In the genomic region with DNA sequence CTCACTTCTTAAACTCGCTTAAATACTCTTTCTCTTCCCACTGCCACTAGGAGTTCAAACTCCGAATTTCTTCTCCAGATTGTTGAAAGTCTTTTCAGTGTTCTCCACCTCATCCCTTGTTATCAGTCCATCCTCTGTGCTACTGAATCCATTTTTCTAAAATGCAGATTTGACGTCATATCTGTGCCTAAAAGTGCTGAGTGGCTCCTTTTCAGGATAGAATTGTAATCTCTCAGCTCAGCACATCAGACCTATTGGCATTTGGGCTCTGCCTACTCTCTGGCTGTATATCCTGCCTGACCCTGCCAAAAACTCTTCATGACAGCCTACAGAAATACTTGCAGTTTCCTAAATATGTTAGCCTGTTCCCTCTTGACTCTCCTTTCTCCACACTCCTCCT, we compare ENCODE assay signal across 12 cellular contexts. TPM values are rescaled to one million over a fixed set of nuclear protein-coding genes. Genes with fewer than 3 reads are reported as not detected.
DNase-seq lines count a peak whose midpoint lies in the region; ATAC-seq and TF ChIP-seq lines count a peak whose summit lies in the region.
"Had no signal": no experiment of that assay in that cellular context is flagged by ENCODE, and none has a peak within 500 bp of the region (broad histone marks: within the 10 kb centered on the region; RNA-seq: fewer than 3 reads in every experiment).

No MANE protein-coding gene starts in this region.

- ATAC-seq in body of pancreas = no peak
- ATAC-seq in natural killer cell treated with Interleukin-12 subunit alpha and Interleukin-12 subunit beta and Interleukin-15 and Interleukin-18, amount 100 ng/mL, for 72 hours = no peak
- ATAC-seq in HG03354 (IDR thresholded peaks at IDR 0.05; ENCODE audit: poor library complexity, severe bottlenecking, unreplicated experiment) = no peak

- H3K4me2 ChIP-seq in Loucy (ENCODE audit: low read depth, low read length, poor library complexity, severe bottlenecking) = peak overlapping the region; percentile 97

- CTCF ChIA-PET in CD4-positive, alpha-beta memory T cell (lab: Charles Lee; ENCODE audit: partially characterized antibody) = interaction anchor here (0.9 to 6.5 kb wide), 9 partner anchors 8 to 165 kb away, joined by 3 to 84 read pairs (median 17); partner anchors contain the start of genes CIDEB, DHRS1, LTB4R and LTB4R2

- H3K4me1 ChIP-seq in CD4-positive, alpha-beta memory T cell (ENCODE audit: insufficient read depth, low read length) = peaks cover 33% of the 10 kb centered on the region
- H3K4me1 ChIP-seq in Loucy (ENCODE audit: insufficient read depth, low read length, poor library complexity, severe bottlenecking) (peaks cover 18% of the 10 kb centered on the region), body of pancreas (peaks cover 45% of the 10 kb centered on the region)
- H3K4me1 ChIP-seq: colonic mucosa, uterus had no signal

- H3K4me3 Mint-ChIP-seq in CD4-positive, alpha-beta memory T cell = peak overlapping the region in 7 of 8 donors; percentile 18 to 94 (median 83)
- peak overlapping the region; percentile 88 for H3K4me3 Mint-ChIP-seq in natural killer cell treated with Interleukin-12 subunit alpha and Interleukin-12 subunit beta and Interleukin-15 and Interleukin-18, amount 100 ng/mL, for 72 hours

- no peak for DNase-seq in CD4-positive, alpha-beta memory T cell
- DNase-seq in body of pancreas = no peak
- DNase-seq in natural killer cell treated with Interleukin-12 subunit alpha and Interleukin-12 subunit beta and Interleukin-15 and Interleukin-18, amount 100 ng/mL, for 72 hours (ENCODE audit: low spot score) = no peak
- DNase-seq in COLO829 (ENCODE audit: low spot score) = no peak
- DNase-seq in NCI-H1930 (lab: John Stamatoyannopoulos, UW) = no peak
- DNase-seq in NCI-H2171 (lab: John Stamatoyannopoulos, UW) = no peak
- DNase-seq: colonic mucosa, NCI-H1092, NCI-H82, uterus had no signal

- POLR2A ChIA-PET in CD4-positive, alpha-beta memory T cell (lab: Charles Lee; ENCODE audit: partially characterized antibody) = interaction anchor here (0.6 to 6.8 kb wide), 20 partner anchors 10 to 1170 kb away, joined by 3 to 128 read pairs (median 16); partner anchors contain the start of genes CBLN3, CHMP4A, CIDEB and DCAF11

- H3F3A ChIP-seq in Loucy (ENCODE audit: low read depth) = no peaks in the 10 kb centered on the region

- H3K4me3 ChIP-seq in CD4-positive, alpha-beta memory T cell (ENCODE audit: low read length in 2 of 2) = peak overlapping the region in 1 of 2 donors; percentile 39
- no peak overlapping the region for H3K4me3 ChIP-seq in Loucy (ENCODE audit: low read length, poor library complexity, severe bottlenecking)
- H3K4me3 ChIP-seq in body of pancreas = no peak overlapping the region

- H3K9me3 Mint-ChIP-seq in CD4-positive, alpha-beta memory T cell = no peaks in the 10 kb centered on the region
- no peaks in the 10 kb centered on the region for H3K9me3 Mint-ChIP-seq in natural killer cell treated with Interleukin-12 subunit alpha and Interleukin-12 subunit beta and Interleukin-15 and Interleukin-18, amount 100 ng/mL, for 72 hours

- intact Hi-C loops in CD4-positive, alpha-beta memory T cell (cut with micrococcal nuclease) = no loop called here
- intact Hi-C loops in body of pancreas (cut with DNase I) = no loop called here

- no peaks in the 10 kb centered on the region for H3K27me3 Mint-ChIP-seq in CD4-positive, alpha-beta memory T cell
- H3K27me3 Mint-ChIP-seq in natural killer cell treated with Interleukin-12 subunit alpha and Interleukin-12 subunit beta and Interleukin-15 and Interleukin-18, amount 100 ng/mL, for 72 hours = no peaks in the 10 kb centered on the region

- peaks cover 7% of the 10 kb centered on the region for H3K36me3 ChIP-seq in CD4-positive, alpha-beta memory T cell (ENCODE audit: insufficient read depth, low read length)
- no peaks in the 10 kb centered on the region for H3K36me3 ChIP-seq in Loucy (ENCODE audit: insufficient read depth, low read length)
- H3K36me3 ChIP-seq in body of pancreas (replicated peaks in 1 of 2; ENCODE audit: insufficient read depth in 1 of 2, low read depth in 2 of 2) = peaks cover 0 to 6% of the 10 kb centered on the region in 2 donors
- H3K36me3 ChIP-seq: colonic mucosa, uterus had no signal

- H4K20me1 ChIP-seq in Loucy (ENCODE audit: insufficient read depth, low read length, poor library complexity, severe bottlenecking) = no peaks in the 10 kb centered on the region

- TF ChIP-seq POLR2A in body of pancreas (IDR thresholded peaks at IDR 0.05) = no peak

- H3K79me2 ChIP-seq in Loucy (ENCODE audit: insufficient read depth, low read length) = peaks cover 14% of the 10 kb centered on the region; the same call in 1 of the 2 replicates

- peak overlapping the region; percentile 91 to 100 (median 99) for H3K27ac Mint-ChIP-seq in CD4-positive, alpha-beta memory T cell
- peak overlapping the region; percentile 87 to 92 for H3K27ac Mint-ChIP-seq in natural killer cell treated with Interleukin-12 subunit alpha and Interleukin-12 subunit beta and Interleukin-15 and Interleukin-18, amount 100 ng/mL, for 72 hours

- H2AFZ ChIP-seq in Loucy (ENCODE audit: low read length) = no peak overlapping the region

- H3K4me1 Mint-ChIP-seq in CD4-positive, alpha-beta memory T cell = peaks cover 28 to 55% (median 44%) of the 10 kb centered on the region in 4 donors
- H3K4me1 Mint-ChIP-seq in natural killer cell treated with Interleukin-12 subunit alpha and Interleukin-12 subunit beta and Interleukin-15 and Interleukin-18, amount 100 ng/mL, for 72 hours (ENCODE audit: low read depth in 2 of 2) = peaks cover 42 to 49% of the 10 kb centered on the region in 2 donors

- H3K36me3 Mint-ChIP-seq in CD4-positive, alpha-beta memory T cell = peaks cover 10 to 19% of the 10 kb centered on the region in 2 donors
- H3K36me3 Mint-ChIP-seq in natural killer cell treated with Interleukin-12 subunit alpha and Interleukin-12 subunit beta and Interleukin-15 and Interleukin-18, amount 100 ng/mL, for 72 hours = no peaks in the 10 kb centered on the region

- H3K9ac ChIP-seq in Loucy (ENCODE audit: low read depth, low read length, poor library complexity, severe bottlenecking) = peak overlapping the region; percentile 92

- H3K9me2 ChIP-seq in Loucy (replicated peaks; ENCODE audit: low read depth, low read length) = no peaks in the 10 kb centered on the region

- peak overlapping the region; percentile 94 for H3K27ac ChIP-seq in CD4-positive, alpha-beta memory T cell (ENCODE audit: low read depth, low read length)
- H3K27ac ChIP-seq in body of pancreas = peak overlapping the region in 3 of 4 donors; percentile 93 to 96 (median 95)

- H3K27me3 ChIP-seq in CD4-positive, alpha-beta memory T cell (ENCODE audit: insufficient read depth, low read length) = no peaks in the 10 kb centered on the region
- no peaks in the 10 kb centered on the region for H3K27me3 ChIP-seq in Loucy (ENCODE audit: insufficient read depth, low read length, poor library complexity, severe bottlenecking)
- H3K27me3 ChIP-seq in body of pancreas = no peaks in the 10 kb centered on the region
- H3K27me3 ChIP-seq: colonic mucosa, uterus had no signal

- TF ChIP-seq CTCF in Loucy (conservative IDR thresholded peaks at IDR 0.05; ENCODE audit: low read length) = no peak
- TF ChIP-seq CTCF in body of pancreas (IDR thresholded peaks at IDR 0.05) = no peak

- no peaks in the 10 kb centered on the region for H3K9me3 ChIP-seq in CD4-positive, alpha-beta memory T cell (ENCODE audit: control insufficient read depth in 1 of 2, low read length in 2 of 2)
- H3K9me3 ChIP-seq in Loucy (ENCODE audit: insufficient read depth, low read depth, low read length) (no peaks in the 10 kb centered on the region), body of pancreas (no peaks in the 10 kb centered on the region)
- H3K9me3 ChIP-seq: colonic mucosa, uterus had no signal

- 75 to 78% methylated on average over 3 of the region's 3 CpGs for WGBS in body of pancreas, 2 donors

RNA-seq across cellular contexts. Expression of gene RABGGTA, which starts 1.0 kb away (rescaled TPM):
- 10 to 100 TPM; 55.6 to 62.5 TPM for total RNA-seq in CD4-positive, alpha-beta memory T cell
- 10 to 100 TPM; 22.9 to 32.5 TPM for polyA plus RNA-seq in CD4-positive, alpha-beta memory T cell
- 10 to 100 TPM; 18.4 to 90.0 TPM for total RNA-seq in body of pancreas
- 10 to 100 TPM; 37.6 to 47.5 TPM for total RNA-seq in natural killer cell treated with Interleukin-12 subunit alpha and Interleukin-12 subunit beta and Interleukin-15 and Interleukin-18, amount 100 ng/mL, for 72 hours

RNA-seq across cellular contexts. Expression of gene TGM1, which starts 9.5 kb away (rescaled TPM):
- 10 to 100 TPM; 11.0 to 16.1 TPM for total RNA-seq in CD4-positive, alpha-beta memory T cell
- polyA plus RNA-seq in CD4-positive, alpha-beta memory T cell = under 1 TPM; 0.11 to 0.12 TPM
- 10 to 100 TPM in 1 of 2 donors, 1 to 10 TPM in 1; 2.9 to 13.8 TPM for total RNA-seq in body of pancreas
- total RNA-seq in natural killer cell treated with Interleukin-12 subunit alpha and Interleukin-12 subunit beta and Interleukin-15 and Interleukin-18, amount 100 ng/mL, for 72 hours = 1 to 10 TPM; 2.5 to 8.7 TPM

RNA-seq across cellular contexts. Expression of gene DHRS1, which starts 27.1 kb away (rescaled TPM):
- 10 to 100 TPM; 37.6 to 38.6 TPM for total RNA-seq in CD4-positive, alpha-beta memory T cell
- 10 to 100 TPM; 31.4 to 32.9 TPM for polyA plus RNA-seq in CD4-positive, alpha-beta memory T cell
- total RNA-seq in body of pancreas = 10 to 100 TPM; 18.8 to 31.4 TPM
- 10 to 100 TPM; 15.6 to 17.4 TPM for total RNA-seq in natural killer cell treated with Interleukin-12 subunit alpha and Interleukin-12 subunit beta and Interleukin-15 and Interleukin-18, amount 100 ng/mL, for 72 hours

RNA-seq across cellular contexts. Expression of gene NOP9, which starts 27.2 kb away (rescaled TPM):
- 10 to 100 TPM; 23.1 to 28.1 TPM for total RNA-seq in CD4-positive, alpha-beta memory T cell
- 1 to 10 TPM in 1 of 2 donors, under 1 TPM in 1; 0.83 to 1.6 TPM for polyA plus RNA-seq in CD4-positive, alpha-beta memory T cell
- total RNA-seq in body of pancreas = 10 to 100 TPM; 10.6 to 12.2 TPM
- total RNA-seq in natural killer cell treated with Interleukin-12 subunit alpha and Interleukin-12 subunit beta and Interleukin-15 and Interleukin-18, amount 100 ng/mL, for 72 hours = 10 to 100 TPM; 38.5 to 59.0 TPM

RNA-seq across cellular contexts. Expression of gene TINF2, which starts 30.0 kb away (rescaled TPM):
- 100 to 1,000 TPM; 131 to 132 TPM for total RNA-seq in CD4-positive, alpha-beta memory T cell
- polyA plus RNA-seq in CD4-positive, alpha-beta memory T cell = 100 to 1,000 TPM; 151 to 169 TPM
- total RNA-seq in body of pancreas = 10 to 100 TPM; 28.3 to 35.3 TPM
- 100 to 1,000 TPM in 1 of 2 donors, 10 to 100 TPM in 1; 77.7 to 103 TPM for total RNA-seq in natural killer cell treated with Interleukin-12 subunit alpha and Interleukin-12 subunit beta and Interleukin-15 and Interleukin-18, amount 100 ng/mL, for 72 hours
